Comparison of ENCODE assay signal across 19 cellular contexts in genomic region chr6:101824551-101825345, GRCh38.
"Had no signal": no experiment of that assay in that cellular context is flagged by ENCODE, and none has a peak within 500 bp of the region (broad histone marks: within the 10 kb centered on the region; RNA-seq: fewer than 3 reads in every experiment).

No MANE protein-coding gene starts in this region.

- H3K79me2 ChIP-seq: hepatocyte, parathyroid adenoma had no signal

- H2AFZ ChIP-seq: hepatocyte, parathyroid adenoma had no signal

- H3K4me1 ChIP-seq: esophagus squamous epithelium, parathyroid adenoma, upper lobe of right lung had no signal

- H3K4me2 ChIP-seq: hepatocyte had no signal

- ATAC-seq: activated CD8-positive, alpha-beta memory T cell treated with anti-CD3 and anti-CD28 coated beads, Interleukin-2, amount 10 ng/mL, durations not matched to agents 7 days and 5 days; left cardiac atrium; naive thymus-derived CD4-positive, alpha-beta T cell; stimulated activated naive B cell treated with anti-CD40 and anti-IgM and Interleukin-4, amounts not matched to agents 10 μg/mL and 1 μg/mL and 100 μg/mL, for 72 hours; T-helper 17 cell; upper lobe of right lung had no signal

- H3K36me3 ChIP-seq: esophagus squamous epithelium, neutrophil, upper lobe of right lung had no signal

- DNase-seq: activated B cell treated with CpG ODN at 0.5 μM for 24 hours; activated CD4-positive, alpha-beta memory T cell treated with anti-CD3 and anti-CD28 coated beads, Interleukin-2, amount 10 ng/mL, durations not matched to agents 7 days and 5 days; activated CD4-positive, alpha-beta T cell treated with anti-CD3 and anti-CD28 coated beads for 48 hours; activated CD8-positive, alpha-beta memory T cell treated with anti-CD3 and anti-CD28 coated beads, Interleukin-2, amount 10 ng/mL, durations not matched to agents 7 days and 5 days; activated naive CD4-positive, alpha-beta T cell treated with anti-CD3 and anti-CD28 coated beads for 36 hours; activated T-cell treated with anti-CD3 and anti-CD28 coated beads, Interleukin-2, amount 50 U/mL, for 1 hour; dermis blood vessel endothelial cell; effector memory CD4-positive, alpha-beta T cell; esophagus squamous epithelium; foreskin fibroblast; left cardiac atrium; mesenchymal stem cell; naive thymus-derived CD4-positive, alpha-beta T cell; stimulated activated naive B cell treated with anti-CD40 and anti-IgM and Interleukin-4, amounts not matched to agents 10 μg/mL and 1 μg/mL and 100 μg/mL, for 72 hours; T-helper 17 cell; upper lobe of right lung had no signal

- H3K9me3 ChIP-seq: neutrophil, upper lobe of right lung had no signal

- H3K4me3 ChIP-seq: esophagus squamous epithelium, hepatocyte, upper lobe of right lung had no signal

- H3K9ac ChIP-seq: parathyroid adenoma had no signal

- H3K27me3 ChIP-seq: esophagus squamous epithelium, hepatocyte, neutrophil, upper lobe of right lung had no signal

- H3K27ac ChIP-seq: esophagus squamous epithelium, hepatocyte, neutrophil, parathyroid adenoma, upper lobe of right lung had no signal
